Comparison of ENCODE assay signal across 9 cellular contexts in the genomic region with DNA sequence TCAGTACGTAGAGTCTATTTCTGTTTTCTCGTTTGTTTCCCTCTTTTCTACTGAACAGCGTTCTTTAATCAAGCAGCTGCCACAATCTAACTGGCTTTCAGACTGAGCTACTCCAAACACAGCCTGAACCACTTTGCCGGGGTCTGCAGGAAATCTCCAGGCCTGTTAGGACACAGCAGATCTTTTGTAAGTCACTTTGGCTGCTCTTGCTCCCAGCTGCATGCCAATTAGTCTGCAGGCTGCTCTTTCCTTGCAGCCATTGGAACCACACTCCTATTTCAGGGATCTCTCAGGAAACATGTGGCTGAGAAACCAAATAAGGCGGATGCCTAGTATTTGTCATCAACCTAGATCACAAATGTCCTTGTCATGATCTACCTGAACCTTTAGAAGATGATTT.
DNase-seq lines count a peak whose midpoint lies in the region; ATAC-seq and TF ChIP-seq lines count a peak whose summit lies in the region.
"Had no signal": no experiment of that assay in that cellular context is flagged by ENCODE, and none has a peak within 500 bp of the region (broad histone marks: within the 10 kb centered on the region; RNA-seq: fewer than 3 reads in every experiment).

No MANE protein-coding gene starts in this region.

- H3K4me1 ChIP-seq in ovary (ENCODE audit: insufficient read depth) = peaks cover 4% of the 10 kb centered on the region

- H3K4me3 Mint-ChIP-seq in stimulated activated effector memory CD8-positive, alpha-beta T cell treated with anti-CD3 and anti-CD28 coated beads, Interleukin-12 subunit alpha, Interleukin-12 subunit beta, amount 100 ng/mL, for 72 hours = no peak overlapping the region
- H3K4me3 Mint-ChIP-seq: activated T-cell treated with anti-CD3 and anti-CD28 coated beads, Interleukin-2, amount 50 U/mL, for 24 hours had no signal

- no peaks in the 10 kb centered on the region for H3K27me3 ChIP-seq in ovary

- no peaks in the 10 kb centered on the region for H3K9me3 Mint-ChIP-seq in stimulated activated effector memory CD8-positive, alpha-beta T cell treated with anti-CD3 and anti-CD28 coated beads, Interleukin-12 subunit alpha, Interleukin-12 subunit beta, amount 100 ng/mL, for 72 hours
- H3K9me3 Mint-ChIP-seq: activated T-cell treated with anti-CD3 and anti-CD28 coated beads, Interleukin-2, amount 50 U/mL, for 24 hours had no signal

- no peak for TF ChIP-seq POLR2A in ovary (IDR thresholded peaks at IDR 0.05)

- in situ Hi-C loops in KBM-7 (cut with MboI; ENCODE audit: low pct_unique_long_range_greater_than_20kb, low sequenced_read_pairs) = no loop called here

- no peak for TF ChIP-seq CTCF in ovary (IDR thresholded peaks at IDR 0.05)

- 33 to 56% (median 36%) methylated on average over 5 of the region's 5 CpGs for WGBS in ovary, 3 donors

- no peaks in the 10 kb centered on the region for H3K36me3 ChIP-seq in ovary

- H3K36me3 Mint-ChIP-seq in stimulated activated effector memory CD8-positive, alpha-beta T cell treated with anti-CD3 and anti-CD28 coated beads, Interleukin-12 subunit alpha, Interleukin-12 subunit beta, amount 100 ng/mL, for 72 hours = no peaks in the 10 kb centered on the region

- DNase-seq in KBM-7 (peak; percentile 12), SHP77 (lab: John Stamatoyannopoulos, UW) (peak; percentile 91 to 92), globus pallidus (ENCODE audit: low spot score) (peak; percentile 62), ovary (peak in 3 of 5 donors; percentile 18 to 25 (median 21)), LoVo (ENCODE audit: low spot score) (no peak), CD1c-positive myeloid dendritic cell (ENCODE audit: extremely low spot score) (no peak)
- no peak for DNase-seq in stimulated activated effector memory CD8-positive, alpha-beta T cell treated with anti-CD3 and anti-CD28 coated beads, Interleukin-12 subunit alpha, Interleukin-12 subunit beta, amount 100 ng/mL, for 72 hours (ENCODE audit: low spot score in 2 of 2)
- DNase-seq: activated T-cell treated with anti-CD3 and anti-CD28 coated beads, Interleukin-2, amount 50 U/mL, for 24 hours had no signal

- H3K27ac ChIP-seq in ovary = peak overlapping the region in 1 of 2 donors; percentile 26

- H3K4me3 ChIP-seq in ovary = no peak overlapping the region

- intact Hi-C loops in ovary (cut with DNase I) = no loop called here

- TF ChIP-seq EP300 in ovary (IDR thresholded peaks at IDR 0.05) = no peak

- H3K27ac Mint-ChIP-seq in stimulated activated effector memory CD8-positive, alpha-beta T cell treated with anti-CD3 and anti-CD28 coated beads, Interleukin-12 subunit alpha, Interleukin-12 subunit beta, amount 100 ng/mL, for 72 hours = no peak overlapping the region
- H3K27ac Mint-ChIP-seq: activated T-cell treated with anti-CD3 and anti-CD28 coated beads, Interleukin-2, amount 50 U/mL, for 24 hours had no signal

- no peak for ATAC-seq in GM21737 (IDR thresholded peaks at IDR 0.05; ENCODE audit: unreplicated experiment)
- ATAC-seq in stimulated activated effector memory CD8-positive, alpha-beta T cell treated with anti-CD3 and anti-CD28 coated beads, Interleukin-12 subunit alpha, Interleukin-12 subunit beta, amount 100 ng/mL, for 72 hours = no peak

- H3K4me1 Mint-ChIP-seq in stimulated activated effector memory CD8-positive, alpha-beta T cell treated with anti-CD3 and anti-CD28 coated beads, Interleukin-12 subunit alpha, Interleukin-12 subunit beta, amount 100 ng/mL, for 72 hours = no peaks in the 10 kb centered on the region

- H3K9me3 ChIP-seq in ovary = no peaks in the 10 kb centered on the region

Comparison
In these comparisons a context has a peak if more than half of its experiments do, and no peak if none do; other contexts are left out.
1. DNase-seq: peak in KBM-7 (single experiment), SHP77 (2 of 2), globus pallidus (single experiment) and ovary (3 of 5); none in LoVo (single experiment), CD1c-positive myeloid dendritic cell (single experiment) and stimulated activated effector memory CD8-positive, alpha-beta T cell treated with anti-CD3 and anti-CD28 coated beads, Interleukin-12 subunit alpha, Interleukin-12 subunit beta, amount 100 ng/mL, for 72 hours (0 of 2).